28 cellular contexts compared by ENCODE assay signal in the genomic region with DNA sequence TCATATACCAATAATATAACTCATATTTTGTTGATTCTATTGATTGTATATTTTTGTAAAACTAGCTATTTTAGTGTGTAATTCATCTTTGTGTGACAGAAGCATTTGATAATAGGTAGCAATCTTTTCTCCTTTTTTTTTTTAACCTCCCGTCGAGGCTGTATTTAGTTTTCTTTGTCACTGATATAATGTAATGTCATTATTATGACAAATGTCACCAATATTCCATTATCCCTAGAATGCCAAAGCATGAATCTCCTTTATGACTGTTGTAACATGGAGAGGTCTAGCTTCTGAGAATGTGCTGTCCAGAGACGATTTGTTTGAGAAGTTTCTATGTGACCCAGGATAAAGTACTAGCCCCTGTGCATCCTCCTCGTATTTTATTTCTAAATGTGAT.
DNase-seq lines count a peak whose midpoint lies in the region; TF ChIP-seq lines count a peak whose summit lies in the region.
"Had no signal": no experiment of that assay in that cellular context is flagged by ENCODE, and none has a peak within 500 bp of the region (broad histone marks: within the 10 kb centered on the region; RNA-seq: fewer than 3 reads in every experiment).

No MANE protein-coding gene starts in this region.

- H3K4me1 ChIP-seq in PC-9 (replicated peaks; ENCODE audit: insufficient read depth), result no peaks in the 10 kb centered on the region
- H3K4me1 ChIP-seq: BE2C; BLaER1; BLaER1 treated with 17β-estradiol and CSF1 and Interleukin-3, amounts not matched to agents 10 nM and 100 nM; Caco-2 had no signal

- DNase-seq in PC-9, result no peak
- DNase-seq in stimulated activated CD4-positive, alpha-beta T cell treated with anti-CD3 and anti-CD28 coated beads, Interleukin-1b, Interleukin-23, amount 100 ng/mL, for 48 hours, result no peak
- no peak for DNase-seq in DMS53 (lab: John Stamatoyannopoulos, UW)
- DNase-seq: 8988T; ACHN; AML-193; BE2C; C1 segment of cervical spinal cord; Caco-2; Calu3; CD4-positive, alpha-beta memory T cell; CD4-positive, alpha-beta T cell; CD4-positive, CD25-positive, alpha-beta regulatory T cell; CD8-positive, alpha-beta memory T cell; CD8-positive, alpha-beta T cell; COR-L47; DMS 273 treated with DMSO at 0.1 percent for 48 hours; DMS153; DMS79; DMS79 treated with DMSO at 0.1 percent for 48 hours; DND-41; EL had no signal

- TF ChIP-seq CTCF in PC-9 (conservative IDR thresholded peaks at IDR 0.05) (no peak), neural cell (IDR thresholded peaks at IDR 0.05; ENCODE audit: poor library complexity, severe bottlenecking) (no peak)

- POLR2A ChIA-PET in PC-9 (lab: Charles Lee; ENCODE audit: unreplicated experiment), result no interaction called here

- H3F3A ChIP-seq in PC-9 (ENCODE audit: insufficient read depth, low read depth) (no peaks in the 10 kb centered on the region), neural cell (ENCODE audit: insufficient read depth, low read length, poor library complexity, severe bottlenecking) (no peaks in the 10 kb centered on the region)

- no peaks in the 10 kb centered on the region for H3K79me2 ChIP-seq in PC-9 (ENCODE audit: low read depth)
- H3K79me2 ChIP-seq in neural cell (replicated peaks; ENCODE audit: insufficient read depth, low read length), result no peaks in the 10 kb centered on the region

- intact Hi-C loops in PC-9 (cut with micrococcal nuclease; ENCODE audit: unreplicated experiment), result no loop called here

- H3K4me2 ChIP-seq in PC-9 (no peak overlapping the region), neural cell (ENCODE audit: low read length) (no peak overlapping the region)
- H3K4me2 ChIP-seq: A549; BLaER1; BLaER1 treated with 17β-estradiol and CSF1 and Interleukin-3, amounts not matched to agents 10 nM and 100 nM had no signal

- H3K36me3 ChIP-seq in PC-9 (ENCODE audit: low read depth), result no peaks in the 10 kb centered on the region
- no peaks in the 10 kb centered on the region for H3K36me3 ChIP-seq in neural cell (ENCODE audit: insufficient read depth, low read length)
- H3K36me3 ChIP-seq: BE2C; BLaER1; BLaER1 treated with 17β-estradiol and CSF1 and Interleukin-3, amounts not matched to agents 10 nM and 100 nM had no signal

- no peaks in the 10 kb centered on the region for H3K9me3 ChIP-seq in PC-9 (ENCODE audit: insufficient read depth, low read depth)
- H3K9me3 ChIP-seq in neural cell (ENCODE audit: low read length), result no peaks in the 10 kb centered on the region
- H3K9me3 ChIP-seq: A549; BE2C; BLaER1; BLaER1 treated with 17β-estradiol and CSF1 and Interleukin-3, amounts not matched to agents 10 nM and 100 nM; Caco-2 had no signal

- no peak overlapping the region for H3K4me3 ChIP-seq in PC-9
- H3K4me3 ChIP-seq in neural cell (ENCODE audit: low read length), result no peak overlapping the region
- H3K4me3 ChIP-seq: A549; BLaER1; BLaER1 treated with 17β-estradiol and CSF1 and Interleukin-3, amounts not matched to agents 10 nM and 100 nM had no signal

- no TSS peak for BruUV-seq in PC-9 (replicated peaks; lab: Mats Ljungman, UMichigan)

- H2AFZ ChIP-seq in PC-9 (0 out of 2 replicates have a peak overlapping the region, but pooled peaks have one; percentile 16), neural cell (ENCODE audit: low read depth, low read length) (no peak overlapping the region)

- H3K9me2 ChIP-seq in PC-9 (ENCODE audit: insufficient read depth) (no peaks in the 10 kb centered on the region), neural cell (ENCODE audit: insufficient read depth, low read length) (no peaks in the 10 kb centered on the region)

- H3K9ac ChIP-seq in neural cell (ENCODE audit: low read length), result no peak overlapping the region
- H3K9ac ChIP-seq: BLaER1; BLaER1 treated with 17β-estradiol and CSF1 and Interleukin-3, amounts not matched to agents 10 nM and 100 nM had no signal

- TF ChIP-seq RAD21 in neural cell (conservative IDR thresholded peaks at IDR 0.05), result no peak

- no peaks in the 10 kb centered on the region for H3K27me3 ChIP-seq in PC-9 (ENCODE audit: insufficient read depth, low read depth)
- no peaks in the 10 kb centered on the region for H3K27me3 ChIP-seq in neural cell (ENCODE audit: insufficient read depth, low read depth, low read length)
- H3K27me3 ChIP-seq: BE2C; BLaER1; BLaER1 treated with 17β-estradiol and CSF1 and Interleukin-3, amounts not matched to agents 10 nM and 100 nM had no signal

- H3K27ac ChIP-seq in PC-9 (no peak overlapping the region), neural cell (ENCODE audit: low read length) (no peak overlapping the region)
- H3K27ac ChIP-seq: 22Rv1; A549; BLaER1; BLaER1 treated with 17β-estradiol and CSF1 and Interleukin-3, amounts not matched to agents 10 nM and 100 nM; C4-2B had no signal

- no peaks in the 10 kb centered on the region for H4K20me1 ChIP-seq in PC-9 (ENCODE audit: insufficient read depth)
- no peaks in the 10 kb centered on the region for H4K20me1 ChIP-seq in neural cell (ENCODE audit: insufficient read depth)
- H4K20me1 ChIP-seq: BLaER1; BLaER1 treated with 17β-estradiol and CSF1 and Interleukin-3, amounts not matched to agents 10 nM and 100 nM had no signal

- CTCF ChIA-PET in PC-9 (lab: Charles Lee), result no interaction called here

- peak; percentile 73 for TF ChIP-seq EP300 in neural cell (conservative IDR thresholded peaks at IDR 0.05; ENCODE audit: poor library complexity, severe bottlenecking)

TF ChIP-seq in neural cell, 6 proteins besides CTCF, POLR2A, EP300 and RAD21:
- TF ChIP-seq POLR2AphosphoS5 (IDR thresholded peaks at IDR 0.05) (peak; percentile 65), SMC3 (conservative IDR thresholded peaks at IDR 0.05; ENCODE audit: poor library complexity) (no peak)
TF ChIP-seq in neural cell: peak in this region for 1.
